8 cellular contexts compared by ENCODE assay signal in the genomic region with DNA sequence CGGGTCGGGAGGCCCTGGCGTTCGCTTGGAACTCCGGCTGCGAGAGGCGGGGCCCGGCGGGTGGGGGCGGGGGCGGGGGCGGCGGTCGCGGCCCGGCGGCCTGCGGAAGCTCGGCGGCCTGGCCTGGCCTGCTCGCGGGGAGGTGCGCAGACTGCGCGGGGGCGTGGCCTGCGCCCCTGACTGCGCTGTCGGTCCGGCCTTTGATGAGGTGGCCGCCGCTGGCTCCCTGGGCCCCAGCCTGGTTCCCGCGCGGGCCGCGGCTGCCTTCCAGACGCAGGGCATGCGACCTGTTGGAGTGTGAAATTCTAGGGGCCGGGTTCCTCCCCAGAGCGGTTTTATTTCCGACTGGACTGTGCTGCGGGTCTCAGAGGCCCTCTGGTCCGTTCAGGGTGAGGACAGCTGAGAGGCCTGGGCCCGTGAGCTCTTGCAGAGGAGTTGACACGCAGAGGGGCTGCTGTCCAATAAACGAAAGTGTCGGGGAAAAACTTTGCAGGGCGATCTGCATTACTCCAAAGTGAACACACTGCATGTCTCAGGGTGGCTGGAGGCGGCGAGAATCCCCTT.
DNase-seq lines count a peak whose midpoint lies in the region; ATAC-seq and TF ChIP-seq lines count a peak whose summit lies in the region.

No MANE protein-coding gene starts in this region.

- peak; percentile 61 for ATAC-seq in GM21360 (IDR thresholded peaks at IDR 0.05; ENCODE audit: unreplicated experiment)

- peaks cover 24% of the 10 kb centered on the region in 2 experiments for H3K4me1 ChIP-seq in neutrophil (ENCODE audit: control insufficient read depth in 1 of 2, insufficient read depth in 1 of 2, low read depth in 1 of 2, low read length in 1 of 2)

- peak overlapping the region; percentile 89 to 100 for H3K4me3 ChIP-seq in neutrophil (ENCODE audit: low read depth in 1 of 2, low read length in 1 of 2)

- DNase-seq in DMS153 treated with DMSO at 0.1 percent for 48 hours (lab: John Stamatoyannopoulos, UW; ENCODE audit: unreplicated experiment) = peak; percentile 57
- peak; percentile 44 for DNase-seq in HS-5 (ENCODE audit: low read depth)
- peak; percentile 90 for DNase-seq in RPMI8226
- DNase-seq in activated naive CD4-positive, alpha-beta T cell (lab: John Stamatoyannopoulos, UW) = peak in 3 of 4 experiments; percentile 46 to 60 (median 48)
- DNase-seq in foreskin melanocyte = peak; percentile 69
- DNase-seq in superior temporal gyrus (ENCODE audit: extremely low spot score) = peak; percentile 42

- H3K27me3 ChIP-seq in neutrophil = no peaks in the 10 kb centered on the region

- TF ChIP-seq CTCF in neutrophil (IDR thresholded peaks at IDR 0.05) = no peak

- H3K9me3 ChIP-seq in neutrophil = no peaks in the 10 kb centered on the region

- peak overlapping the region; percentile 99 for H3K27ac ChIP-seq in neutrophil

- peaks cover 11% of the 10 kb centered on the region for H3K36me3 ChIP-seq in neutrophil

Comparison
In these comparisons a context has a peak if more than half of its experiments do, and no peak if none do; other contexts are left out.
1. Peak in every context shown above with its lines: DNase-seq, ATAC-seq, H3K4me3 ChIP-seq and H3K27ac ChIP-seq.